Comparison of ENCODE assay signal across 1 cellular context in genomic region chrX:11188664-11189063, GRCh38.
TF ChIP-seq lines count a peak whose summit lies in the region.

No MANE protein-coding gene starts in this region.

TF ChIP-seq in SK-N-SH, 30 proteins besides CTCF, POLR2A, EP300 and RAD21 (continued from another document):
- TF ChIP-seq, protein P1, sequence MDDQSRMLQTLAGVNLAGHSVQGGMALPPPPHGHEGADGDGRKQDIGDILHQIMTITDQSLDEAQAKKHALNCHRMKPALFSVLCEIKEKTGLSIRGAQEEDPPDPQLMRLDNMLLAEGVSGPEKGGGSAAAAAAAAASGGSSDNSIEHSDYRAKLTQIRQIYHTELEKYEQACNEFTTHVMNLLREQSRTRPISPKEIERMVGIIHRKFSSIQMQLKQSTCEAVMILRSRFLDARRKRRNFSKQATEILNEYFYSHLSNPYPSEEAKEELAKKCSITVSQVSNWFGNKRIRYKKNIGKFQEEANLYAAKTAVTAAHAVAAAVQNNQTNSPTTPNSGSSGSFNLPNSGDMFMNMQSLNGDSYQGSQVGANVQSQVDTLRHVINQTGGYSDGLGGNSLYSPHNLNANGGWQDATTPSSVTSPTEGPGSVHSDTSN (IDR thresholded peaks at IDR 0.05): no peak; the same call in 1 of the 2 replicates
- no peak for TF ChIP-seq YY1 (IDR thresholded peaks at IDR 0.05; ENCODE audit: low read depth)
- 0 out of 2 replicates have a peak, but pooled peaks have one; percentile 13 for TF ChIP-seq FOSL2 (IDR thresholded peaks at IDR 0.05; ENCODE audit: borderline replicate concordance, low read depth)
- no peak; the same call in 1 of the 2 replicates for TF ChIP-seq JUND (IDR thresholded peaks at IDR 0.05)
- TF ChIP-seq REST (IDR thresholded peaks at IDR 0.05; ENCODE audit: low read depth, low read length): no peak
